Comparison of ENCODE assay signal across 21 cellular contexts in genomic region chr21:27704567-27705166, GRCh38.
"Had no signal": no experiment of that assay in that cellular context is flagged by ENCODE, and none has a peak within 500 bp of the region (broad histone marks: within the 10 kb centered on the region; RNA-seq: fewer than 3 reads in every experiment).

No MANE protein-coding gene starts in this region.

- H3K27ac Mint-ChIP-seq: activated naive CD8-positive, alpha-beta T cell treated with anti-CD3 and anti-CD28 coated beads, Interleukin-2, amount 10 ng/mL, durations not matched to agents 7 days and 5 days; nephron progenitor cell; stimulated activated naive CD8-positive, alpha-beta T cell treated with anti-CD3 and anti-CD28 coated beads, Interleukin-15, Interleukin-2, amounts not matched to agents 100 ng/mL and 50 ng/mL, for 24 hours; T-helper 1 cell treated with Interleukin-12 subunit alpha and Interleukin-12 subunit beta and Interleukin-4 antibody, amounts not matched to agents 30 μg/mL and 1 μg/mL, for 36 hours had no signal

- H3K27ac ChIP-seq: coronary artery, esophagus muscularis mucosa, parathyroid adenoma, tibial artery had no signal

- ATAC-seq: heart left ventricle had no signal

- DNase-seq: activated CD4-positive, alpha-beta T cell treated with anti-CD3 and anti-CD28 coated beads for 4 hours; activated CD4-positive, alpha-beta T cell treated with anti-CD3 and anti-CD28 coated beads, Interleukin-2, amount 50 U/mL, for 48 hours; activated CD4-positive, CD25-positive, alpha-beta regulatory T cell; activated CD8-positive, alpha-beta memory T cell treated with anti-CD3 and anti-CD28 coated beads, Interleukin-2, amount 50 U/mL, for 48 hours; activated naive CD4-positive, alpha-beta T cell treated with Interleukin-2 at 50 U/mL for 16 hours; activated naive CD8-positive, alpha-beta T cell treated with anti-CD3 and anti-CD28 coated beads, Interleukin-2, amount 10 ng/mL, durations not matched to agents 7 days and 5 days; activated T-cell treated with anti-CD3 and anti-CD28 coated beads, Interleukin-2, amount 50 U/mL, for 48 hours; amniotic stem cell; heart left ventricle; nephron progenitor cell; stimulated activated CD4-positive, alpha-beta T cell treated with anti-CD3 and anti-CD28 coated beads, Interleukin-4, amount 100 ng/mL, for 24 hours; substantia nigra; tibial artery had no signal

- H3K4me3 Mint-ChIP-seq: activated naive CD8-positive, alpha-beta T cell treated with anti-CD3 and anti-CD28 coated beads, Interleukin-2, amount 10 ng/mL, durations not matched to agents 7 days and 5 days; nephron progenitor cell; stimulated activated naive CD8-positive, alpha-beta T cell treated with anti-CD3 and anti-CD28 coated beads, Interleukin-15, Interleukin-2, amounts not matched to agents 100 ng/mL and 50 ng/mL, for 24 hours; T-helper 1 cell treated with Interleukin-12 subunit alpha and Interleukin-12 subunit beta and Interleukin-4 antibody, amounts not matched to agents 30 μg/mL and 1 μg/mL, for 36 hours had no signal

- H3K4me1 ChIP-seq: parathyroid adenoma, tibial artery had no signal

- FAIRE-seq: bronchial epithelial cell, islet of Langerhans had no signal

- H3K36me3 ChIP-seq: esophagus muscularis mucosa, heart left ventricle, tibial artery had no signal

- H3K79me2 ChIP-seq: parathyroid adenoma had no signal

- H3K9ac ChIP-seq: parathyroid adenoma had no signal

- H2AFZ ChIP-seq: parathyroid adenoma had no signal

- H3K4me1 Mint-ChIP-seq: activated naive CD8-positive, alpha-beta T cell treated with anti-CD3 and anti-CD28 coated beads, Interleukin-2, amount 10 ng/mL, durations not matched to agents 7 days and 5 days; nephron progenitor cell had no signal

- H3K9me3 ChIP-seq: tibial artery had no signal

- H3K4me3 ChIP-seq: coronary artery, esophagus muscularis mucosa, heart left ventricle, lung, tibial artery had no signal

- H3K27me3 Mint-ChIP-seq: activated naive CD8-positive, alpha-beta T cell treated with anti-CD3 and anti-CD28 coated beads, Interleukin-2, amount 10 ng/mL, durations not matched to agents 7 days and 5 days; stimulated activated naive CD8-positive, alpha-beta T cell treated with anti-CD3 and anti-CD28 coated beads, Interleukin-15, Interleukin-2, amounts not matched to agents 100 ng/mL and 50 ng/mL, for 24 hours had no signal

- H3K27me3 ChIP-seq: esophagus muscularis mucosa, heart left ventricle, tibial artery had no signal

- H3K36me3 Mint-ChIP-seq: activated naive CD8-positive, alpha-beta T cell treated with anti-CD3 and anti-CD28 coated beads, Interleukin-2, amount 10 ng/mL, durations not matched to agents 7 days and 5 days had no signal

- H3K9me3 Mint-ChIP-seq: activated naive CD8-positive, alpha-beta T cell treated with anti-CD3 and anti-CD28 coated beads, Interleukin-2, amount 10 ng/mL, durations not matched to agents 7 days and 5 days; T-helper 1 cell treated with Interleukin-12 subunit alpha and Interleukin-12 subunit beta and Interleukin-4 antibody, amounts not matched to agents 30 μg/mL and 1 μg/mL, for 36 hours had no signal
